Comparison of ENCODE assay signal across 1 cellular context in the genomic region with DNA sequence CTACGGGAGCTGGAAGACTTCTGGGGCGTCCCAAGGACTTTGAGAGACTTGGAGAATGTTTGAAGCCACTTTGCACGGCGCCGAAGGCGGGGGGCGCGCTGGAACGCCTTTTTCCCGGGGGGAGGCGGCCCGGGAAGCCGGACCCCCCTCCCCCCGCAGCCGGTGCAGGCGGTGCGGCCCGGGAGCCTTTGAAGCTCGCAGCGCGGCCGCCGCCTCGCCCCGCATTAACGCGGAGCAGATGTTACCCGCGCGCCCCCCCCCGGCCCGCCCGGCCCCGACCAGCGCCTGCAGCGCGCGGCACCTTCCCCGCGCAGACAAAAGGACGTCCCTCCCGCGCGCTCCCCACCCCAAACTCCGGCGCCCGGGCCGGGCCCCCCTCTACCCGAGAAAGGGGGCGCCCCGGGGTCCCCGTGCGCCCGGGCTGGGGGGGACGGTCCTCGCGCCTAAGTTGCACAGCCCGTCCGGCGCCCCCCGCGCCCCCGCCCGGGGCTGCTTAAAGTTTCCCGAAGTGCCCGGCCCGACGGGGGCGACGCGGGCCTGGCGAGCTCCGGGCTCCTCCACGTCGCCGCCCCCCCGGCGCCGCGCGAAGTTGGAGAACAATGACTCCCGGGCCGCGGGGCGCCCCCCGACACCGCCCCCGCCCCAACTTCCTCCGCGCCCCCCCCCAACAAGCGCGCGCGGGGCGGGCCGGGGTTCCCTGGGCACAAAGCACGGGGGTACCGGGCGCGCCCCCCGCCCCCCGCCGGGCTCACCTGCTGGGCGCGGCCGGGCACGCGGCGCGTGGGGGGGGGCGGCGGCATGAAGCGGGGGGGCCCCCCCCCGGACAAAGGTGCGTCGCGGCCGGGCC.
TF ChIP-seq lines count a peak whose summit lies in the region.

No MANE protein-coding gene starts in this region.

TF ChIP-seq in WTC11, 78 proteins besides CTCF, POLR2A, EP300 and RAD21 (continued from another document):
- TF ChIP-seq, protein P1, sequence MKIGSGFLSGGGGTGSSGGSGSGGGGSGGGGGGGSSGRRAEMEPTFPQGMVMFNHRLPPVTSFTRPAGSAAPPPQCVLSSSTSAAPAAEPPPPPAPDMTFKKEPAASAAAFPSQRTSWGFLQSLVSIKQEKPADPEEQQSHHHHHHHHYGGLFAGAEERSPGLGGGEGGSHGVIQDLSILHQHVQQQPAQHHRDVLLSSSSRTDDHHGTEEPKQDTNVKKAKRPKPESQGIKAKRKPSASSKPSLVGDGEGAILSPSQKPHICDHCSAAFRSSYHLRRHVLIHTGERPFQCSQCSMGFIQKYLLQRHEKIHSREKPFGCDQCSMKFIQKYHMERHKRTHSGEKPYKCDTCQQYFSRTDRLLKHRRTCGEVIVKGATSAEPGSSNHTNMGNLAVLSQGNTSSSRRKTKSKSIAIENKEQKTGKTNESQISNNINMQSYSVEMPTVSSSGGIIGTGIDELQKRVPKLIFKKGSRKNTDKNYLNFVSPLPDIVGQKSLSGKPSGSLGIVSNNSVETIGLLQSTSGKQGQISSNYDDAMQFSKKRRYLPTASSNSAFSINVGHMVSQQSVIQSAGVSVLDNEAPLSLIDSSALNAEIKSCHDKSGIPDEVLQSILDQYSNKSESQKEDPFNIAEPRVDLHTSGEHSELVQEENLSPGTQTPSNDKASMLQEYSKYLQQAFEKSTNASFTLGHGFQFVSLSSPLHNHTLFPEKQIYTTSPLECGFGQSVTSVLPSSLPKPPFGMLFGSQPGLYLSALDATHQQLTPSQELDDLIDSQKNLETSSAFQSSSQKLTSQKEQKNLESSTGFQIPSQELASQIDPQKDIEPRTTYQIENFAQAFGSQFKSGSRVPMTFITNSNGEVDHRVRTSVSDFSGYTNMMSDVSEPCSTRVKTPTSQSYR (CRISPR knock-in tag; IDR thresholded peaks at IDR 0.05): no peak
- TF ChIP-seq NR2C2 (CRISPR knock-in tag; IDR thresholded peaks at IDR 0.05): no peak
- TF ChIP-seq, protein P2, sequence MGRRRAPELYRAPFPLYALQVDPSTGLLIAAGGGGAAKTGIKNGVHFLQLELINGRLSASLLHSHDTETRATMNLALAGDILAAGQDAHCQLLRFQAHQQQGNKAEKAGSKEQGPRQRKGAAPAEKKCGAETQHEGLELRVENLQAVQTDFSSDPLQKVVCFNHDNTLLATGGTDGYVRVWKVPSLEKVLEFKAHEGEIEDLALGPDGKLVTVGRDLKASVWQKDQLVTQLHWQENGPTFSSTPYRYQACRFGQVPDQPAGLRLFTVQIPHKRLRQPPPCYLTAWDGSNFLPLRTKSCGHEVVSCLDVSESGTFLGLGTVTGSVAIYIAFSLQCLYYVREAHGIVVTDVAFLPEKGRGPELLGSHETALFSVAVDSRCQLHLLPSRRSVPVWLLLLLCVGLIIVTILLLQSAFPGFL (CRISPR knock-in tag; IDR thresholded peaks at IDR 0.05; ENCODE audit: borderline replicate concordance): no peak
- TF ChIP-seq, protein P3, sequence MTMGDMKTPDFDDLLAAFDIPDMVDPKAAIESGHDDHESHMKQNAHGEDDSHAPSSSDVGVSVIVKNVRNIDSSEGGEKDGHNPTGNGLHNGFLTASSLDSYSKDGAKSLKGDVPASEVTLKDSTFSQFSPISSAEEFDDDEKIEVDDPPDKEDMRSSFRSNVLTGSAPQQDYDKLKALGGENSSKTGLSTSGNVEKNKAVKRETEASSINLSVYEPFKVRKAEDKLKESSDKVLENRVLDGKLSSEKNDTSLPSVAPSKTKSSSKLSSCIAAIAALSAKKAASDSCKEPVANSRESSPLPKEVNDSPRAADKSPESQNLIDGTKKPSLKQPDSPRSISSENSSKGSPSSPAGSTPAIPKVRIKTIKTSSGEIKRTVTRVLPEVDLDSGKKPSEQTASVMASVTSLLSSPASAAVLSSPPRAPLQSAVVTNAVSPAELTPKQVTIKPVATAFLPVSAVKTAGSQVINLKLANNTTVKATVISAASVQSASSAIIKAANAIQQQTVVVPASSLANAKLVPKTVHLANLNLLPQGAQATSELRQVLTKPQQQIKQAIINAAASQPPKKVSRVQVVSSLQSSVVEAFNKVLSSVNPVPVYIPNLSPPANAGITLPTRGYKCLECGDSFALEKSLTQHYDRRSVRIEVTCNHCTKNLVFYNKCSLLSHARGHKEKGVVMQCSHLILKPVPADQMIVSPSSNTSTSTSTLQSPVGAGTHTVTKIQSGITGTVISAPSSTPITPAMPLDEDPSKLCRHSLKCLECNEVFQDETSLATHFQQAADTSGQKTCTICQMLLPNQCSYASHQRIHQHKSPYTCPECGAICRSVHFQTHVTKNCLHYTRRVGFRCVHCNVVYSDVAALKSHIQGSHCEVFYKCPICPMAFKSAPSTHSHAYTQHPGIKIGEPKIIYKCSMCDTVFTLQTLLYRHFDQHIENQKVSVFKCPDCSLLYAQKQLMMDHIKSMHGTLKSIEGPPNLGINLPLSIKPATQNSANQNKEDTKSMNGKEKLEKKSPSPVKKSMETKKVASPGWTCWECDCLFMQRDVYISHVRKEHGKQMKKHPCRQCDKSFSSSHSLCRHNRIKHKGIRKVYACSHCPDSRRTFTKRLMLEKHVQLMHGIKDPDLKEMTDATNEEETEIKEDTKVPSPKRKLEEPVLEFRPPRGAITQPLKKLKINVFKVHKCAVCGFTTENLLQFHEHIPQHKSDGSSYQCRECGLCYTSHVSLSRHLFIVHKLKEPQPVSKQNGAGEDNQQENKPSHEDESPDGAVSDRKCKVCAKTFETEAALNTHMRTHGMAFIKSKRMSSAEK (CRISPR knock-in tag; IDR thresholded peaks at IDR 0.05; ENCODE audit: borderline replicate concordance): no peak
TF ChIP-seq in WTC11: peak in this region for 0.
